8 cellular contexts compared by ENCODE assay signal in genomic region chr16:51431517-51432241, GRCh38.
DNase-seq lines count a peak whose midpoint lies in the region; ATAC-seq and TF ChIP-seq lines count a peak whose summit lies in the region.

No MANE protein-coding gene starts in this region.

- H3K27ac Mint-ChIP-seq in nephron, result peak overlapping the region; percentile 28 to 86 (median 51)
- H3K27ac Mint-ChIP-seq in osteocyte (ENCODE audit: unreplicated experiment), result no peak overlapping the region

- peaks cover 10% of the 10 kb centered on the region for H3K4me1 Mint-ChIP-seq in nephron
- no peaks in the 10 kb centered on the region for H3K4me1 Mint-ChIP-seq in osteocyte (ENCODE audit: unreplicated experiment)

- no peak overlapping the region for H3K4me3 Mint-ChIP-seq in nephron
- no peak overlapping the region for H3K4me3 Mint-ChIP-seq in osteocyte (ENCODE audit: unreplicated experiment)

- H3K36me3 Mint-ChIP-seq in nephron (ENCODE audit: low read depth) (no peaks in the 10 kb centered on the region), osteocyte (ENCODE audit: unreplicated experiment) (no peaks in the 10 kb centered on the region)

- in situ Hi-C loops in Caki2 (cut with HindIII; ENCODE audit: low pct_unique_long_range_greater_than_20kb, low sequenced_read_pairs), result no loop called here

- TF ChIP-seq CTCF in nephron (IDR thresholded peaks at IDR 0.05; ENCODE audit: unreplicated experiment in 3 of 3) (no peak), osteocyte (IDR thresholded peaks at IDR 0.05) (no peak)

- DNase-seq in Caki2 (ENCODE audit: low read depth), result peak; percentile 94
- DNase-seq in NCI-H526 (lab: John Stamatoyannopoulos, UW), result peak; percentile 79 to 81
- DNase-seq in dermis blood vessel endothelial cell, result peak; percentile 12
- DNase-seq in ureter (ENCODE audit: low spot score), result no peak
- no peak for DNase-seq in osteocyte (ENCODE audit: extremely low spot score, unreplicated experiment)

- ATAC-seq in GM19351 (IDR thresholded peaks at IDR 0.05; ENCODE audit: unreplicated experiment) (no peak), GM18517 (IDR thresholded peaks at IDR 0.05; ENCODE audit: unreplicated experiment) (no peak)

- H3K27me3 Mint-ChIP-seq in nephron (ENCODE audit: low read depth) (peaks cover 29% of the 10 kb centered on the region), osteocyte (ENCODE audit: unreplicated experiment) (no peaks in the 10 kb centered on the region)

- H3K9me3 Mint-ChIP-seq in nephron, result no peaks in the 10 kb centered on the region
- H3K9me3 Mint-ChIP-seq in osteocyte (ENCODE audit: unreplicated experiment), result peaks cover 15% of the 10 kb centered on the region

Comparison
In these comparisons a context has a peak if more than half of its experiments do, and no peak if none do; other contexts are left out.
1. DNase-seq: peak in Caki2 (single experiment), NCI-H526 (2 of 2) and dermis blood vessel endothelial cell (single experiment); none in ureter (single experiment) and osteocyte (single experiment).